In the genomic region with DNA sequence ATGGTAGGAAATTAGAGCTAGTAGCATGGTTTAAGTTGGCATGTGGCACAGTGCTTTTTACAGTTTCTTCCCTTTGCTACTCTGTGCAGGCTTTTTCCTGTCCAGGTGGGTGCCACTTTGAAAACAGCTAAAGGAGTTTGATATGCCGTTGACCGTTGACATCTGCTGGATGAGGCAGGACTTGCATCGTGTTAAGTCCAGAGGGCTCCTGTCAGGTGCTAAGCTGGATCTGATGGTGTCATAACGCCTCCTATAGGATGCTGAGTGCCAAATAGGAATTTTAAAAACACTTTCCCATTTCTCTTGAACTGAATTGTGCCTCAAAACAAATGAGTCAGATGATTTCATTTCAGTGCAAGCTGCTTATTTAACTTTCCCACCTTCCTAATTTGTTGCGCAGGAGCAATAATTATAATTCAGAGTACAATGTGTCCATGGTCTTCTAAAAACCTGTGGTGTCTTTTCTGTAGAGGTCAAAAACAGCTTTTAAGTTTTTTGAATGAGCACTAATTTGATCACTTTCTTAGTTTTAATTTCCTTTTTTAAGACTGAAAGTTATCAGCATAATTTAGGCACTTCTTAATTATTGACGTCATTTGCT, we compare ENCODE assay signal across 8 cellular contexts.
DNase-seq lines count a peak whose midpoint lies in the region; ATAC-seq and TF ChIP-seq lines count a peak whose summit lies in the region.

No MANE protein-coding gene starts in this region.

- TF ChIP-seq CTCF in AG09319 (IDR thresholded peaks at IDR 0.05; ENCODE audit: low read depth, low read length) = peak; percentile 19; the same call in 1 of the 2 replicates
- TF ChIP-seq CTCF in esophagus muscularis mucosa (IDR thresholded peaks at IDR 0.05) = peak; percentile 24 to 60 (median 32)
- TF ChIP-seq CTCF in nephron progenitor cell (IDR thresholded peaks at IDR 0.05) = peak; percentile 77
- peak in 2 of 5 experiments; percentile 11 to 20 for TF ChIP-seq CTCF in gastrocnemius medialis (IDR thresholded peaks at IDR 0.05 in 4 of 5, conservative IDR thresholded peaks at IDR 0.05 in 1 of 5)

- no peak overlapping the region for H3K27ac ChIP-seq in esophagus muscularis mucosa (replicated peaks in 1 of 4)
- H3K27ac ChIP-seq in gastrocnemius medialis = no peak overlapping the region

- H3K36me3 Mint-ChIP-seq in T-helper 17 cell (ENCODE audit: low read depth) (no peaks in the 10 kb centered on the region), nephron progenitor cell (ENCODE audit: low read depth) (no peaks in the 10 kb centered on the region)

- no peak for TF ChIP-seq EP300 in esophagus muscularis mucosa (IDR thresholded peaks at IDR 0.05)

- no peak overlapping the region for H3K4me3 Mint-ChIP-seq in T-helper 17 cell
- no peak overlapping the region for H3K4me3 Mint-ChIP-seq in nephron progenitor cell

- H3K4me3 ChIP-seq in esophagus muscularis mucosa (no peak overlapping the region), gastrocnemius medialis (no peak overlapping the region)

- H3K27ac Mint-ChIP-seq in T-helper 17 cell = no peak overlapping the region
- H3K27ac Mint-ChIP-seq in nephron progenitor cell = no peak overlapping the region

- WGBS in esophagus muscularis mucosa = 29% methylated on average over 6 of the region's 6 CpGs

- intact Hi-C loops in esophagus muscularis mucosa (cut with DNase I) (loop anchor here (5.0 to 10.0 kb wide), 2 partner anchors 230 to 993 kb away; no protein-coding TSS in a partner anchor), gastrocnemius medialis (cut with DNase I; ENCODE audit: low total_unique reads) (no loop called here)

- H3K4me1 ChIP-seq in esophagus muscularis mucosa (peaks cover 0 to 17% (median 13%) of the 10 kb centered on the region in 4 donors), gastrocnemius medialis (no peaks in the 10 kb centered on the region)

- in situ Hi-C loops in gastrocnemius medialis (cut with MboI; ENCODE audit: low sequenced_read_pairs in 4 of 4) = no loop called here

- H3K4me1 Mint-ChIP-seq in T-helper 17 cell (peaks cover 6% of the 10 kb centered on the region), nephron progenitor cell (peaks cover 64% of the 10 kb centered on the region)

- H3K9me3 ChIP-seq in T-helper 17 cell (ENCODE audit: control insufficient read depth, low read length, poor library complexity, severe bottlenecking) (no peaks in the 10 kb centered on the region), esophagus muscularis mucosa (no peaks in the 10 kb centered on the region), gastrocnemius medialis (no peaks in the 10 kb centered on the region)

- H3K36me3 ChIP-seq in esophagus muscularis mucosa (no peaks in the 10 kb centered on the region), gastrocnemius medialis (no peaks in the 10 kb centered on the region)

- peaks cover 30% of the 10 kb centered on the region for H3K27me3 Mint-ChIP-seq in T-helper 17 cell
- H3K27me3 Mint-ChIP-seq in nephron progenitor cell (ENCODE audit: low read depth, poor library complexity) = peaks cover 22% of the 10 kb centered on the region

- no peaks in the 10 kb centered on the region for H3K27me3 ChIP-seq in esophagus muscularis mucosa
- peaks cover 0 to 5% (median 0%) of the 10 kb centered on the region in 3 donors for H3K27me3 ChIP-seq in gastrocnemius medialis

- H3K9me3 Mint-ChIP-seq in nephron progenitor cell = no peaks in the 10 kb centered on the region

- peak; percentile 78 for ATAC-seq in GM18498 (IDR thresholded peaks at IDR 0.05; ENCODE audit: unreplicated experiment)
- peak; percentile 82 for ATAC-seq in HG02973 (IDR thresholded peaks at IDR 0.05; ENCODE audit: unreplicated experiment)
- peak; percentile 50 for ATAC-seq in T-helper 17 cell
- ATAC-seq in gastrocnemius medialis = no peak

- no peak for DNase-seq in AG09319 (ENCODE audit: extremely low read depth, low read depth)
- peak; percentile 67 to 73 for DNase-seq in NCI-H1930 (lab: John Stamatoyannopoulos, UW)
- no peak for DNase-seq in T-helper 17 cell
- no peak for DNase-seq in esophagus muscularis mucosa (ENCODE audit: extremely low spot score)
- peak; percentile 50 for DNase-seq in nephron progenitor cell
- no peak for DNase-seq in gastrocnemius medialis

- TF ChIP-seq POLR2A in esophagus muscularis mucosa (IDR thresholded peaks at IDR 0.05; ENCODE audit: low read depth) = no peak
- TF ChIP-seq POLR2A in gastrocnemius medialis (IDR thresholded peaks at IDR 0.05) = no peak

Comparison
In these comparisons a context has a peak if more than half of its experiments do, and no peak if none do; other contexts are left out.
1. DNase-seq: peak in NCI-H1930 (2 of 2) and nephron progenitor cell (single experiment); none in AG09319 (single experiment), T-helper 17 cell (0 of 3), esophagus muscularis mucosa (single experiment) and gastrocnemius medialis (0 of 2).
2. ATAC-seq: peak in GM18498 (single experiment), HG02973 (single experiment) and T-helper 17 cell (single experiment); none in gastrocnemius medialis (0 of 2).